Comparison of ENCODE assay signal across 26 cellular contexts in the genomic region with DNA sequence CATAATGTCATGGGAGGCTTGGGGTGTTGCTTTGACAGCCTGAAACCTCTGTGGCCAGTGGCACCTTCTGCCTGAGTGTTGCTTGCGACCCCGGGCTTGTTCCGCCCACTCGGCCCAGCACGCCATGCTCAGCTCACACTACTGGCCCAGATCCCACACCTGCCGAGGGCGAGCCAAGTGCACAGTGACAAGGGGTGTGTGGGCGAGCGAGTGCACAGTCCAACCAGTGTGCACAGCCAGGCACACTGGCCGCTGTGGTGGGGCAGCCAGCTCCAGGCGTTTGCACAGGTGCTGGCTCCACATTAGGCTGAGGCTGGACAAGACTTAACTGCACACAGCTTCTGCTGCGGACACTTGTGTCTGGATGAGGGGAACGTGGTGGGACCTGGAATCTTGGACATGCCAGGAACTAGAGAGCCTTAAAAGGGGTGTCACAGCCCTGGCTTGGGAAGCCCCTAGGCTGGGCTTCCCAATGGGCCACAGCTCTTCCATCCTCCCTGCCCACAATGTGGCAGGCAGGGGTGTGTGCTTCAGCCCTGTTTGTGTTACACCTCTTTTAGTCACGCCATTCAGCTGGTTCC.
"Had no signal": no experiment of that assay in that cellular context is flagged by ENCODE, and none has a peak within 500 bp of the region (broad histone marks: within the 10 kb centered on the region; RNA-seq: fewer than 3 reads in every experiment).

No MANE protein-coding gene starts in this region.

- H3K4me2 ChIP-seq: hepatocyte had no signal

- H3K27me3 ChIP-seq: colonic mucosa, gastrocnemius medialis, hepatocyte, left lung, neutrophil, pancreas, testis, tibial artery had no signal

- FAIRE-seq: pancreas had no signal

- H3K4me3 ChIP-seq: colonic mucosa, gastrocnemius medialis, hepatocyte, left lung, lung, pancreas, tibial artery had no signal

- H3K79me2 ChIP-seq: hepatocyte had no signal

- H3K27ac Mint-ChIP-seq: dendritic cell treated with granulocyte-macrophage colony-stimulating factor and Interleukin-4, amounts not matched to agents 40 ng/mL and 50 ng/mL, for 4 days; endodermal cell; memory B cell; natural killer cell; stimulated activated effector memory CD8-positive, alpha-beta T cell treated with anti-CD3 and anti-CD28 coated beads, Interleukin-12 subunit alpha, Interleukin-12 subunit beta, amount 100 ng/mL, for 72 hours had no signal

- H3K36me3 ChIP-seq: colonic mucosa, gastrocnemius medialis, left lung, neutrophil, pancreas, tibial artery had no signal

- ATAC-seq: esophagus mucosa; gastrocnemius medialis; left cardiac atrium; left lung; natural killer cell; pancreas; sciatic nerve; stimulated activated effector memory CD8-positive, alpha-beta T cell treated with anti-CD3 and anti-CD28 coated beads, Interleukin-12 subunit alpha, Interleukin-12 subunit beta, amount 100 ng/mL, for 72 hours; stimulated activated naive CD8-positive, alpha-beta T cell treated with anti-CD3 and anti-CD28 coated beads, Interleukin-15, Interleukin-2, amounts not matched to agents 100 U/mL and 50 U/mL, for 24 hours had no signal

- H2AFZ ChIP-seq: hepatocyte had no signal

- H3K4me3 Mint-ChIP-seq: dendritic cell treated with granulocyte-macrophage colony-stimulating factor and Interleukin-4, amounts not matched to agents 40 ng/mL and 50 ng/mL, for 4 days; endodermal cell; memory B cell; natural killer cell; stimulated activated effector memory CD8-positive, alpha-beta T cell treated with anti-CD3 and anti-CD28 coated beads, Interleukin-12 subunit alpha, Interleukin-12 subunit beta, amount 100 ng/mL, for 72 hours had no signal

- H3K9me3 ChIP-seq: colonic mucosa, gastrocnemius medialis, neutrophil, pancreas, testis had no signal

- DNase-seq: colonic mucosa; effector CD8-positive, alpha-beta T cell; foreskin fibroblast; gastrocnemius medialis; head of caudate nucleus; left cardiac atrium; natural killer cell; retina; stimulated activated CD4-positive, alpha-beta T cell treated with anti-CD3 and anti-CD28 coated beads, Interleukin-2, amount 100 ng/mL, for 24 hours; stimulated activated CD4-positive, alpha-beta T cell treated with anti-CD3 and anti-CD28 coated beads, Interleukin-4, amount 100 ng/mL, for 24 hours; stimulated activated naive CD8-positive, alpha-beta T cell treated with anti-CD3 and anti-CD28 coated beads, Interleukin-15, Interleukin-2, amounts not matched to agents 100 U/mL and 50 U/mL, for 24 hours; substantia nigra; tibial artery had no signal

- H3K9me3 Mint-ChIP-seq: dendritic cell treated with granulocyte-macrophage colony-stimulating factor and Interleukin-4, amounts not matched to agents 40 ng/mL and 50 ng/mL, for 4 days had no signal

- H3K4me1 ChIP-seq: colonic mucosa, gastrocnemius medialis, left lung, pancreas, testis, tibial artery had no signal

- H3K36me3 Mint-ChIP-seq: memory B cell; natural killer cell; stimulated activated effector memory CD8-positive, alpha-beta T cell treated with anti-CD3 and anti-CD28 coated beads, Interleukin-12 subunit alpha, Interleukin-12 subunit beta, amount 100 ng/mL, for 72 hours had no signal

- H3K27me3 Mint-ChIP-seq: dendritic cell treated with granulocyte-macrophage colony-stimulating factor and Interleukin-4, amounts not matched to agents 40 ng/mL and 50 ng/mL, for 4 days; memory B cell had no signal

- H3K27ac ChIP-seq: colonic mucosa, epithelial cell of prostate, gastrocnemius medialis, hepatocyte, left lung, neutrophil, pancreas, testis, tibial artery had no signal

- H3K4me1 Mint-ChIP-seq: memory B cell; natural killer cell; stimulated activated effector memory CD8-positive, alpha-beta T cell treated with anti-CD3 and anti-CD28 coated beads, Interleukin-12 subunit alpha, Interleukin-12 subunit beta, amount 100 ng/mL, for 72 hours had no signal
